19 cellular contexts compared by ENCODE assay signal in the genomic region with DNA sequence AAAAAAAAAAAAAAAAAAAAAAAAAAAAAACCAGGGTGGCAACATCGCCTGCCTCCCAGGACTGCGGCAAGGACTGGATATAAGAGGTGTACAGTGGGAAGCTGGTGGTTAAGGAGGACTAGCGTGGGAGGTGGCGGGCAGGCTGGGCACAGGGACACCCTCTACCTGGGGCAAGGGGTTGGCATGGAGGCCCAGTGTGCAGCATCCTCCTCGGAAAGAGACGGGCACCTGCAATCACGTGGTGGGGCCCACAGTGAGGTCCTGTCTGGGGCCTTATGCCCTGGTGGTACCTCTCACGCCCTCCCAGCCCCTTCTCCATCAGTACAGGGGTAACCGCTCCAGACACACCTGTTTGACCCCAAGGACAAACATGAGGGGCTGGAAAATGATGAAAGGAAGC. TPM values are rescaled to one million over a fixed set of nuclear protein-coding genes. Genes with fewer than 3 reads are reported as not detected.
DNase-seq lines count a peak whose midpoint lies in the region; ATAC-seq and TF ChIP-seq lines count a peak whose summit lies in the region.
"Had no signal": no experiment of that assay in that cellular context is flagged by ENCODE, and none has a peak within 500 bp of the region (broad histone marks: within the 10 kb centered on the region; RNA-seq: fewer than 3 reads in every experiment).

No MANE protein-coding gene starts in this region.

- H3K9ac ChIP-seq in endodermal cell (ENCODE audit: extremely low read depth, low read length, poor library complexity, severe bottlenecking) (no peak overlapping the region), subcutaneous abdominal adipose tissue (ENCODE audit: low read length in 5 of 5) (peak overlapping the region in 3 of 5 donors; percentile 28 to 57 (median 41))
- H3K9ac ChIP-seq: KMS-11 had no signal

- WGBS in endodermal cell (ENCODE audit: insufficient coverage in 1 of 2, insufficient read length in 1 of 2), 2 experiments, result 98 to 100% methylated on average over 3 to 9 of the region's 9 CpGs

- no peaks in the 10 kb centered on the region for H3K9me3 Mint-ChIP-seq in endodermal cell

- H3K27me3 Mint-ChIP-seq in endodermal cell (ENCODE audit: insufficient read depth), result no peaks in the 10 kb centered on the region

- no peaks in the 10 kb centered on the region for H3K27me3 ChIP-seq in RWPE2 (ENCODE audit: insufficient read depth, poor library complexity, severe bottlenecking)
- H3K27me3 ChIP-seq in endodermal cell (ENCODE audit: control insufficient read depth, insufficient read depth, low read length, poor library complexity, severe bottlenecking), result no peaks in the 10 kb centered on the region
- no peaks in the 10 kb centered on the region for H3K27me3 ChIP-seq in muscle layer of duodenum (ENCODE audit: low read depth, low read length)
- no peaks in the 10 kb centered on the region for H3K27me3 ChIP-seq in subcutaneous abdominal adipose tissue (ENCODE audit: control insufficient read depth in 5 of 5, insufficient read depth in 4 of 5, low read length in 5 of 5)
- H3K27me3 ChIP-seq: BE2C, pancreas had no signal

- no peak for ATAC-seq in RWPE2 (ENCODE audit: low read depth)
- ATAC-seq in HG02642 (IDR thresholded peaks at IDR 0.05; ENCODE audit: poor library complexity, unreplicated experiment), result no peak
- ATAC-seq: stimulated activated naive CD8-positive, alpha-beta T cell treated with anti-CD3 and anti-CD28 coated beads, Interleukin-15, amount 100 ng/mL, for 72 hours had no signal

- H3K27ac Mint-ChIP-seq in endodermal cell, result peak overlapping the region; percentile 83
- H3K27ac Mint-ChIP-seq: stimulated activated naive CD8-positive, alpha-beta T cell treated with anti-CD3 and anti-CD28 coated beads, Interleukin-15, amount 100 ng/mL, for 72 hours had no signal

- H3K27ac ChIP-seq in RWPE2 (ENCODE audit: poor library complexity, severe bottlenecking) (peak overlapping the region; percentile 70), endodermal cell (ENCODE audit: low read depth, low read length) (peak overlapping the region; percentile 31), muscle layer of duodenum (ENCODE audit: low read length) (peak overlapping the region; percentile 19), subcutaneous abdominal adipose tissue (ENCODE audit: low read depth, low read length) (peak overlapping the region; percentile 92)
- H3K27ac ChIP-seq: HL-60, KMS-11 had no signal

- peaks cover 8% of the 10 kb centered on the region; the same call in 1 of the 2 replicates for H3K36me3 ChIP-seq in RWPE2 (ENCODE audit: low read depth)
- peaks cover 4% of the 10 kb centered on the region for H3K36me3 ChIP-seq in endodermal cell (ENCODE audit: control insufficient read depth, insufficient read depth, low read length)
- no peaks in the 10 kb centered on the region for H3K36me3 ChIP-seq in muscle layer of duodenum (ENCODE audit: control insufficient read depth in 1 of 2, insufficient read depth in 2 of 2, low read length in 2 of 2)
- no peaks in the 10 kb centered on the region for H3K36me3 ChIP-seq in subcutaneous abdominal adipose tissue (ENCODE audit: control insufficient read depth in 5 of 5, insufficient read depth in 5 of 5, low read length in 5 of 5)
- H3K36me3 ChIP-seq: BE2C, pancreas had no signal

- H3K4me1 ChIP-seq in RWPE2 (ENCODE audit: insufficient read depth, poor library complexity, severe bottlenecking) (peaks cover 18% of the 10 kb centered on the region), endodermal cell (ENCODE audit: control insufficient read depth, insufficient read depth, low read length) (no peaks in the 10 kb centered on the region), muscle layer of duodenum (ENCODE audit: control insufficient read depth in 1 of 2, insufficient read depth in 2 of 2, low read length in 2 of 2) (peaks cover 8 to 54% of the 10 kb centered on the region in 2 donors), subcutaneous abdominal adipose tissue (ENCODE audit: control insufficient read depth in 5 of 5, insufficient read depth in 5 of 5, low read length in 5 of 5) (peaks cover 26 to 92% (median 82%) of the 10 kb centered on the region in 5 donors)
- H3K4me1 ChIP-seq: BE2C, pancreas had no signal

- peaks cover 7% of the 10 kb centered on the region for H3K36me3 Mint-ChIP-seq in endodermal cell (ENCODE audit: low read depth)

- no peak overlapping the region for H3K4me3 ChIP-seq in RWPE2 (ENCODE audit: severe bottlenecking)
- no peak overlapping the region for H3K4me3 ChIP-seq in endodermal cell (ENCODE audit: low read length)
- no peak overlapping the region for H3K4me3 ChIP-seq in muscle layer of duodenum (ENCODE audit: low read depth in 1 of 2, low read length in 2 of 2)
- no peak overlapping the region for H3K4me3 ChIP-seq in subcutaneous abdominal adipose tissue (ENCODE audit: low read depth in 1 of 5, low read length in 5 of 5)
- H3K4me3 ChIP-seq: mucosa of descending colon, pancreas had no signal

- H3K4me3 Mint-ChIP-seq in endodermal cell, result no peak overlapping the region
- H3K4me3 Mint-ChIP-seq: stimulated activated naive CD8-positive, alpha-beta T cell treated with anti-CD3 and anti-CD28 coated beads, Interleukin-15, amount 100 ng/mL, for 72 hours had no signal

- H3K9me3 ChIP-seq in RWPE2 (ENCODE audit: severe bottlenecking) (no peaks in the 10 kb centered on the region), endodermal cell (ENCODE audit: control insufficient read depth, low read length) (no peaks in the 10 kb centered on the region), muscle layer of duodenum (ENCODE audit: control insufficient read depth in 1 of 2, low read length in 2 of 2) (no peaks in the 10 kb centered on the region), subcutaneous abdominal adipose tissue (ENCODE audit: control insufficient read depth in 5 of 5, low read length in 5 of 5) (no peaks in the 10 kb centered on the region)
- H3K9me3 ChIP-seq: BE2C, mucosa of descending colon, pancreas had no signal

- TF ChIP-seq CTCF in RWPE2 (IDR thresholded peaks at IDR 0.05; ENCODE audit: poor library complexity, severe bottlenecking), result no peak
- no peak for TF ChIP-seq CTCF in endodermal cell (conservative IDR thresholded peaks at IDR 0.05)

- H3K4me1 Mint-ChIP-seq in endodermal cell, result peaks cover 21% of the 10 kb centered on the region
- H3K4me1 Mint-ChIP-seq: stimulated activated naive CD8-positive, alpha-beta T cell treated with anti-CD3 and anti-CD28 coated beads, Interleukin-15, amount 100 ng/mL, for 72 hours had no signal

- DNase-seq in RWPE2 (ENCODE audit: low spot score), result no peak
- DNase-seq in endodermal cell, result peak; percentile 17
- DNase-seq in kidney tubule cell (ENCODE audit: low spot score), result no peak
- DNase-seq in Kasumi-1 (lab: John Stamatoyannopoulos, UW), result no peak
- DNase-seq in central memory CD4-positive, alpha-beta T cell, result no peak
- DNase-seq: activated CD8-positive, alpha-beta memory T cell treated with anti-CD3 and anti-CD28 coated beads, Interleukin-2, amount 50 U/mL, for 4 hours; BE2C; effector CD4-positive, alpha-beta T cell; mucosa of descending colon; NCI-H2227 treated with DMSO at 0.1 percent for 48 hours; stimulated activated CD4-positive, alpha-beta T cell treated with anti-CD3 and anti-CD28 coated beads, Interleukin-15, amount 100 ng/mL, for 24 hours; stimulated activated naive CD8-positive, alpha-beta T cell treated with anti-CD3 and anti-CD28 coated beads, Interleukin-15, amount 100 ng/mL, for 72 hours; T-helper 9 cell had no signal

RNA-seq across cellular contexts. Expression of gene PXDN, which starts 27.9 kb away (rescaled TPM):
- total RNA-seq in endodermal cell, result 100 to 1,000 TPM; 212 to 247 TPM
- 106 TPM for polyA plus RNA-seq in endodermal cell (2013, experiment 1 of 2)
- polyA plus RNA-seq in endodermal cell (2013, experiment 2 of 2), result 104 TPM

Comparison
In these comparisons a context has a peak if more than half of its experiments do, and no peak if none do; other contexts are left out.
1. H3K27ac ChIP-seq: peak in every context shown above with its lines; median percentile 92 in subcutaneous abdominal adipose tissue; 70 in RWPE2; 31 in endodermal cell; 19 in muscle layer of duodenum.